8 cellular contexts compared by ENCODE assay signal in the genomic region with DNA sequence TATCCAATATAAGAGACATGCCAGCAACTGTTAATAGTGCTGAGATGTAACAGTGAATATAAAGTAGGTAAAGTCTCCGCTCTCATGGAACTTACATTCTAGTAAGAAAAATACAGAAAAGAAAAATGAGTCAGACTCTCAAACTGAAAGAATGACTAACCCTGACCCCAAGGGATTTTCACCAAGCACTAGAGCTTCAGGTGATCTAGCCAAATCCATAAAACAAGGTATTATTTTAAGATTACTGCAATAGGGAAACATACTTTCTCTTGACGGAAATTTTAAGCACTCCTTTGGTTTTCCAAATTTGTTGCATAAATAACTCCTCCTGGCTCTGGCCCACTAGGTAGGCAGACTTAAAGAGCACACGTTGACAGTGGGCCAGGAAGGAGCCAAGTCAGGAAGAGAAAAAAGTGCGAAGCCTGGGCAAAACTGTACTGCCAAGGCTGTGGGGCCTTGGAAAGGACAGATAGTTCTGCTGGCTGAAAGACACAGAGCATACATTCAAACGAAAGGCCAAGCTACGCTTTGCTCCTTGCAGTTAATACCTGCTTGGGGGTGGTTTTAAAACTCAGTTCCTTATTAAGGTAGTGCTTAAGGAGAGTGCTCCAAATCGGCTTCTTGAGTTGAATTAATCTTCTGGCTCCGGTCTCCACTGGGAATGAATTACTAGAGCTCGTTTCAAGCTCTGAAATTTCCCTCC. TPM values are rescaled to one million over a fixed set of nuclear protein-coding genes. Genes with fewer than 3 reads are reported as not detected.
DNase-seq lines count a peak whose midpoint lies in the region; ATAC-seq and TF ChIP-seq lines count a peak whose summit lies in the region.

No MANE protein-coding gene starts in this region.

- peaks cover 23% of the 10 kb centered on the region for H3K4me1 Mint-ChIP-seq in T-helper 1 cell treated with Interleukin-12 subunit alpha and Interleukin-12 subunit beta and Interleukin-4 antibody, amounts not matched to agents 30 μg/mL and 1 μg/mL, for 36 hours (ENCODE audit: low read depth)

- H3K4me1 ChIP-seq in left ventricle myocardium inferior (peaks cover 67% of the 10 kb centered on the region), gastrocnemius medialis (peaks cover 45 to 52% of the 10 kb centered on the region in 2 donors)

- H3K4me3 ChIP-seq in left ventricle myocardium inferior (peak overlapping the region; percentile 92), gastrocnemius medialis (peak overlapping the region; percentile 79 to 96 (median 90))

- in situ Hi-C loops in gastrocnemius medialis (cut with MboI; ENCODE audit: low sequenced_read_pairs in 4 of 4), result loop anchor here in 1 of 4 donors (25.0 kb wide), 1 partner anchor 220 kb away; a partner anchor contains a TSS

- peak overlapping the region; percentile 91 for H3K27ac Mint-ChIP-seq in T-helper 1 cell treated with Interleukin-12 subunit alpha and Interleukin-12 subunit beta and Interleukin-4 antibody, amounts not matched to agents 30 μg/mL and 1 μg/mL, for 36 hours

- TF ChIP-seq POLR2A in gastrocnemius medialis (IDR thresholded peaks at IDR 0.05), result no peak

- H3K36me3 ChIP-seq in left ventricle myocardium inferior (no peaks in the 10 kb centered on the region), gastrocnemius medialis (no peaks in the 10 kb centered on the region)

- no peaks in the 10 kb centered on the region for H3K27me3 Mint-ChIP-seq in T-helper 1 cell treated with Interleukin-12 subunit alpha and Interleukin-12 subunit beta and Interleukin-4 antibody, amounts not matched to agents 30 μg/mL and 1 μg/mL, for 36 hours (ENCODE audit: low read depth)

- peaks cover 6% of the 10 kb centered on the region for H3K36me3 Mint-ChIP-seq in T-helper 1 cell treated with Interleukin-12 subunit alpha and Interleukin-12 subunit beta and Interleukin-4 antibody, amounts not matched to agents 30 μg/mL and 1 μg/mL, for 36 hours (ENCODE audit: low read depth)

- TF ChIP-seq CTCF in left ventricle myocardium inferior (IDR thresholded peaks at IDR 0.05; ENCODE audit: borderline replicate concordance) (no peak), gastrocnemius medialis (IDR thresholded peaks at IDR 0.05 in 4 of 5, conservative IDR thresholded peaks at IDR 0.05 in 1 of 5) (no peak)

- H3K9me3 ChIP-seq in left ventricle myocardium inferior (replicated peaks), result no peaks in the 10 kb centered on the region
- no peaks in the 10 kb centered on the region for H3K9me3 ChIP-seq in gastrocnemius medialis

- H3K4me3 Mint-ChIP-seq in T-helper 1 cell treated with Interleukin-12 subunit alpha and Interleukin-12 subunit beta and Interleukin-4 antibody, amounts not matched to agents 30 μg/mL and 1 μg/mL, for 36 hours, result peak overlapping the region; percentile 87

- H3K9me3 Mint-ChIP-seq in T-helper 1 cell treated with Interleukin-12 subunit alpha and Interleukin-12 subunit beta and Interleukin-4 antibody, amounts not matched to agents 30 μg/mL and 1 μg/mL, for 36 hours, result no peaks in the 10 kb centered on the region

- peak overlapping the region; percentile 93 for H3K27ac ChIP-seq in left ventricle myocardium inferior (replicated peaks)
- H3K27ac ChIP-seq in gastrocnemius medialis, result peak overlapping the region; percentile 85 to 93 (median 92)

- no peak for ATAC-seq in Right ventricle myocardium superior (ENCODE audit: poor library complexity)
- ATAC-seq in HG03039 (IDR thresholded peaks at IDR 0.05; ENCODE audit: unreplicated experiment), result peak; percentile 35
- ATAC-seq in gastrocnemius medialis, result peak in 1 of 2 donors; percentile 4

- intact Hi-C loops in left ventricle myocardium inferior (cut with micrococcal nuclease) (no loop called here), Right ventricle myocardium superior (cut with DNase I) (no loop called here), gastrocnemius medialis (cut with DNase I; ENCODE audit: low total_unique reads) (loop anchor here (2.0 to 10.0 kb wide), 2 partner anchors 72 to 338 kb away; a partner anchor contains a TSS)

- DNase-seq in left ventricle myocardium inferior, result no peak
- no peak for DNase-seq in Right ventricle myocardium superior
- DNase-seq in fibroblast of the conjunctiva (ENCODE audit: low read depth), result peak; percentile 8
- no peak for DNase-seq in gastrocnemius medialis
- DNase-seq in SIG-M5 treated with dmso at 0.1 percent for 504 hours (lab: John Stamatoyannopoulos, UW; ENCODE audit: unreplicated experiment), result no peak
- DNase-seq in NOMO-1 treated with dmso at 0.1 percent for 144 hours (lab: John Stamatoyannopoulos, UW; ENCODE audit: unreplicated experiment), result no peak

- no peaks in the 10 kb centered on the region for H3K27me3 ChIP-seq in left ventricle myocardium inferior (ENCODE audit: low read depth)
- H3K27me3 ChIP-seq in gastrocnemius medialis, result no peaks in the 10 kb centered on the region

RNA-seq across cellular contexts. Expression of a gene that starts 1.4 kb away (rescaled TPM):
- total RNA-seq in left ventricle myocardium inferior (569 TPM), Right ventricle myocardium superior (533 TPM), gastrocnemius medialis (100 to 1,000 TPM; 135 to 253 (median 195) TPM)

RNA-seq across cellular contexts. Expression of a gene that starts 48.1 kb away (rescaled TPM):
- total RNA-seq in left ventricle myocardium inferior (31.9 TPM), Right ventricle myocardium superior (35.3 TPM), gastrocnemius medialis (10 to 100 TPM in 2 of 4 donors, 1 to 10 TPM in 2; 6.8 to 12.2 (median 9.1) TPM)
